ENCODE assay signal across 7 cellular contexts in the genomic region with DNA sequence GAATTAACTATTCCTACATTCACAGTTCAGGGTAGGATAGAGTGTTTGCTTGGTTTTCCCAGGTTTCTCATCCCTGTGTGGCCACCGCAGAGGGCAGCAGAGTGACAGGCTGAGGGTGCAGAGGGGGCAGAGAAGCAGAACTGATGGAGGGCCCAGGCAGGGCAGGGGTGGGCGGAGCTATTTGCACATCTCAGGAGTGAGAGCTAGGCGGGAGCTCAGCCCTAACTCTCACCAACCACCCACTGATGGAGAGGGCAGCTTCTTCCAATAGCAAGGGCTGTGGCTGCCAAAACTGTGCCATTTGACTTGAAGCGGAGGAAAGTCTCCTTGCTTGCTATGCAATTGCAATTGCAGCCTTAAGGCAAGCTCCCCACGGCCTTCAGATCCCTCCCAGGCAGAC. TPM values are rescaled to one million over a fixed set of nuclear protein-coding genes. Genes with fewer than 3 reads are reported as not detected.
DNase-seq lines count a peak whose midpoint lies in the region; ATAC-seq and TF ChIP-seq lines count a peak whose summit lies in the region.

No MANE protein-coding gene starts in this region.

- no peaks in the 10 kb centered on the region for H3K36me3 ChIP-seq in WERI-Rb-1

- intact Hi-C loops in sciatic nerve (cut with DNase I): no loop called here

- H3K27ac ChIP-seq in WERI-Rb-1: no peak overlapping the region

- no peaks in the 10 kb centered on the region for H3K27me3 ChIP-seq in WERI-Rb-1 (ENCODE audit: insufficient read depth, low read depth, severe bottlenecking)

- no peak overlapping the region for H3K4me3 ChIP-seq in WERI-Rb-1 (ENCODE audit: low read depth, low read length)

- ATAC-seq in GM19043 (IDR thresholded peaks at IDR 0.05; ENCODE audit: low read depth, unreplicated experiment): peak; percentile 50
- ATAC-seq in HG03354 (IDR thresholded peaks at IDR 0.05; ENCODE audit: poor library complexity, severe bottlenecking, unreplicated experiment): peak; percentile 70
- no peak for ATAC-seq in sciatic nerve
- no peak for ATAC-seq in HG03039 (IDR thresholded peaks at IDR 0.05; ENCODE audit: unreplicated experiment)

- DNase-seq in WERI-Rb-1 (peak; percentile 76), pons (ENCODE audit: low spot score) (peak; percentile 46), sciatic nerve (ENCODE audit: low spot score) (no peak)
- no peak for DNase-seq in activated CD4-positive, alpha-beta T cell treated with anti-CD3 and anti-CD28 coated beads, Interleukin-2, amount 50 U/mL, for 4 hours

- no peaks in the 10 kb centered on the region for H3K9me3 ChIP-seq in WERI-Rb-1 (ENCODE audit: severe bottlenecking)

- TF ChIP-seq CTCF in WERI-Rb-1 (IDR thresholded peaks at IDR 0.05; ENCODE audit: low read depth, low read length): peak; percentile 47

RNA-seq across cellular contexts. Expression of a gene that starts 12.0 kb away (rescaled TPM):
- total RNA-seq in sciatic nerve: 71.1 TPM

Comparison
In these comparisons a context has a peak if more than half of its experiments do, and no peak if none do; other contexts are left out.
1. ATAC-seq: peak in GM19043 (single experiment) and HG03354 (single experiment); none in sciatic nerve (single experiment) and HG03039 (single experiment).
2. DNase-seq: peak in WERI-Rb-1 (single experiment) and pons (single experiment); none in sciatic nerve (single experiment) and activated CD4-positive, alpha-beta T cell treated with anti-CD3 and anti-CD28 coated beads, Interleukin-2, amount 50 U/mL, for 4 hours (0 of 2).